Comparison of ENCODE assay signal across 18 cellular contexts in the genomic region with DNA sequence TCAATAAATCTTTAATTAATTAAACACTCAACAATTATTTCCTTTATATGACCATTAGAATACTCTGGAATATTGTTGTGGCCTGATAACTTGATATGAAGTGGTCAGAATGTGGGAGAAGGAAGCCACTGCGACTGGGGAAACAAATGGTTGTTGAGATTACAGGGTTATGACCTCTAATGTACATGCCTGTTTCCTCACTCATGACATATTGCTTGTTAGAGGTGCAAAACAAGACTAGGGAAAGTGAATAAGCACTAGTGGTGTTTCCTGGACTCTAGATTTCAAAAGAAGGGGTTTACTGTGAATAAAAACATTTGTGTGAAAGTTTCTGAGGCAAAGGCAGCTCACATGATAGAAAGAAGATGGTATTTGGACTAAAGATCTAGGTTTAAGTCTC. TPM values are rescaled to one million over a fixed set of nuclear protein-coding genes. Genes with fewer than 3 reads are reported as not detected.
"Had no signal": no experiment of that assay in that cellular context is flagged by ENCODE, and none has a peak within 500 bp of the region (broad histone marks: within the 10 kb centered on the region; RNA-seq: fewer than 3 reads in every experiment).

No MANE protein-coding gene starts in this region.

- ATAC-seq: left colon, mucosa of descending colon, natural killer cell had no signal

- FAIRE-seq: small intestine had no signal

- H3K27ac ChIP-seq: brain microvascular endothelial cell, dorsolateral prefrontal cortex, esophagus muscularis mucosa, right atrium auricular region, thyroid gland, uterus had no signal

- H3K4me1 ChIP-seq: right atrium auricular region, uterus had no signal

- DNase-seq: activated CD4-positive, alpha-beta T cell treated with anti-CD3 and anti-CD28 coated beads, Interleukin-2, amount 50 U/mL, for 1 hour; activated naive CD4-positive, alpha-beta T cell treated with anti-CD3 and anti-CD28 coated beads, Interleukin-2, amount 50 U/mL, for 16 hours; activated T-cell treated with anti-CD3 and anti-CD28 coated beads, Interleukin-2, amount 50 U/mL, for 1 hour; amygdala; brain microvascular endothelial cell; cerebellar nuclear complex; dorsolateral prefrontal cortex; glutamatergic neuron; left colon; mucosa of descending colon; natural killer cell; posterior cingulate gyrus; small intestine; thyroid gland; uterus had no signal

- H3K4me3 Mint-ChIP-seq: natural killer cell had no signal

- H3K4me3 ChIP-seq: dorsolateral prefrontal cortex, esophagus muscularis mucosa, mucosa of descending colon, right atrium auricular region, thyroid gland, uterus had no signal

- H3K9me3 Mint-ChIP-seq: natural killer cell had no signal

- H3K4me1 Mint-ChIP-seq: natural killer cell had no signal

- H3K27ac Mint-ChIP-seq: natural killer cell had no signal

- H3K27me3 ChIP-seq: brain microvascular endothelial cell, right atrium auricular region, thyroid gland, uterus had no signal

- H3K36me3 ChIP-seq: brain microvascular endothelial cell, esophagus muscularis mucosa, right atrium auricular region, thyroid gland, uterus had no signal

- H3K9me3 ChIP-seq: mucosa of descending colon, thyroid gland, uterus had no signal

- H3K36me3 Mint-ChIP-seq: natural killer cell had no signal

RNA-seq across cellular contexts. Expression of gene STAB2, which starts 53.3 kb away (rescaled TPM):
- total RNA-seq: fibroblast of villous mesenchyme, natural killer cell had no signal
